Comparison of ENCODE assay signal across 1 cellular context in the genomic region with DNA sequence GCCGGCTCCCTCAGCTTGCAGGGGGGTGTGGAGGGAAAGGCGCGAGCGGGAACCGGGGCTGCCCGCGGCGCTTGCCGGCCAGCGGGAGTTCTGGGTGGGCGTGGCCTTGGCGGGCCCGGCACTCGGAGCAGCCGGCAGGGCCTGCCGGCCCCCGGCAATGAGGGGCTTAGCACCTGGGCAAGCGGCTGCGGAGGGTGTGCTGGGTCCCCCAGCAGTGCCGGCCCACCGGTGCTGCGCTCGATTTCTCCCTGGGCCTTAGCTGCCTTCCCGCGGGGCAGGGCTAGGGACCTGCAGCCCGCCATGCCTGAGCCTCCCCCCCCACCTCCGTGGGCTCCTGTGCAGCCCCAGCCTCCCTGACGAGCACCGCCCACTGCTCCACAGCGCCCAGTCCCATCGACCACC.
TF ChIP-seq lines count a peak whose summit lies in the region.

No MANE protein-coding gene starts in this region.

TF ChIP-seq in SK-N-SH treated with all-trans-retinoic acid at 6 μM for 48 hours, 23 proteins besides CTCF, POLR2A, EP300 and RAD21 (continued from another document):
- TF ChIP-seq, protein P1, sequence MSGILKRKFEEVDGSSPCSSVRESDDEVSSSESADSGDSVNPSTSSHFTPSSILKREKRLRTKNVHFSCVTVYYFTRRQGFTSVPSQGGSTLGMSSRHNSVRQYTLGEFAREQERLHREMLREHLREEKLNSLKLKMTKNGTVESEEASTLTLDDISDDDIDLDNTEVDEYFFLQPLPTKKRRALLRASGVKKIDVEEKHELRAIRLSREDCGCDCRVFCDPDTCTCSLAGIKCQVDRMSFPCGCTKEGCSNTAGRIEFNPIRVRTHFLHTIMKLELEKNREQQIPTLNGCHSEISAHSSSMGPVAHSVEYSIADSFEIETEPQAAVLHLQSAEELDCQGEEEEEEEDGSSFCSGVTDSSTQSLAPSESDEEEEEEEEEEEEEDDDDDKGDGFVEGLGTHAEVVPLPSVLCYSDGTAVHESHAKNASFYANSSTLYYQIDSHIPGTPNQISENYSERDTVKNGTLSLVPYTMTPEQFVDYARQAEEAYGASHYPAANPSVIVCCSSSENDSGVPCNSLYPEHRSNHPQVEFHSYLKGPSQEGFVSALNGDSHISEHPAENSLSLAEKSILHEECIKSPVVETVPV (CRISPR knock-in tag; IDR thresholded peaks at IDR 0.05), result no peak
- TF ChIP-seq RARB (CRISPR knock-in tag; IDR thresholded peaks at IDR 0.05), result no peak
- TF ChIP-seq SNAI2 (CRISPR knock-in tag; IDR thresholded peaks at IDR 0.05), result no peak
- no peak for TF ChIP-seq PPARA (CRISPR knock-in tag; IDR thresholded peaks at IDR 0.05; ENCODE audit: borderline replicate concordance)
- TF ChIP-seq, protein P2, sequence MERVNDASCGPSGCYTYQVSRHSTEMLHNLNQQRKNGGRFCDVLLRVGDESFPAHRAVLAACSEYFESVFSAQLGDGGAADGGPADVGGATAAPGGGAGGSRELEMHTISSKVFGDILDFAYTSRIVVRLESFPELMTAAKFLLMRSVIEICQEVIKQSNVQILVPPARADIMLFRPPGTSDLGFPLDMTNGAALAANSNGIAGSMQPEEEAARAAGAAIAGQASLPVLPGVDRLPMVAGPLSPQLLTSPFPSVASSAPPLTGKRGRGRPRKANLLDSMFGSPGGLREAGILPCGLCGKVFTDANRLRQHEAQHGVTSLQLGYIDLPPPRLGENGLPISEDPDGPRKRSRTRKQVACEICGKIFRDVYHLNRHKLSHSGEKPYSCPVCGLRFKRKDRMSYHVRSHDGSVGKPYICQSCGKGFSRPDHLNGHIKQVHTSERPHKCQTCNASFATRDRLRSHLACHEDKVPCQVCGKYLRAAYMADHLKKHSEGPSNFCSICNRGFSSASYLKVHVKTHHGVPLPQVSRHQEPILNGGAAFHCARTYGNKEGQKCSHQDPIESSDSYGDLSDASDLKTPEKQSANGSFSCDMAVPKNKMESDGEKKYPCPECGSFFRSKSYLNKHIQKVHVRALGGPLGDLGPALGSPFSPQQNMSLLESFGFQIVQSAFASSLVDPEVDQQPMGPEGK (CRISPR knock-in tag; IDR thresholded peaks at IDR 0.05; ENCODE audit: borderline replicate concordance), result no peak
- TF ChIP-seq TOX (CRISPR knock-in tag; IDR thresholded peaks at IDR 0.05; ENCODE audit: borderline replicate concordance), result no peak
- no peak for TF ChIP-seq OSR1 (CRISPR knock-in tag; IDR thresholded peaks at IDR 0.05)
